Comparison of ENCODE assay signal across 20 cellular contexts in genomic region chr17:82017612-82018151, GRCh38.
"Had no signal": no experiment of that assay in that cellular context is flagged by ENCODE, and none has a peak within 500 bp of the region (broad histone marks: within the 10 kb centered on the region; RNA-seq: fewer than 3 reads in every experiment).

No MANE protein-coding gene starts in this region.

- H3K36me3 ChIP-seq: prostate gland had no signal

- H3K9me3 ChIP-seq: esophagus squamous epithelium, prostate gland, sigmoid colon, testis had no signal

- H3K4me3 ChIP-seq: esophagus squamous epithelium, prostate gland, sigmoid colon, testis had no signal

- ATAC-seq: activated naive CD8-positive, alpha-beta T cell treated with anti-CD3 and anti-CD28 coated beads, Interleukin-2, amount 50 U/mL, for 24 hours; left ventricle myocardium superior; natural killer cell treated with Interleukin-12 subunit alpha and Interleukin-12 subunit beta and Interleukin-15 and Interleukin-18, amount 100 ng/mL, for 72 hours; stimulated activated naive CD8-positive, alpha-beta T cell treated with anti-CD3 and anti-CD28 coated beads, Interleukin-15, amount 100 ng/mL, for 72 hours had no signal

- H3K27ac ChIP-seq: esophagus squamous epithelium, prostate gland, sigmoid colon, testis had no signal

- DNase-seq: activated CD4-positive, alpha-beta T cell treated with anti-CD3 and anti-CD28 coated beads, Interleukin-2, amount 50 U/mL, for 4 hours; activated CD4-positive, CD25-positive, alpha-beta regulatory T cell treated with anti-CD3 and anti-CD28 coated beads, Interleukin-2, amount 50 U/mL, for 72 hours; activated naive CD4-positive, alpha-beta T cell treated with anti-CD3 and anti-CD28 coated beads for 36 hours; activated naive CD8-positive, alpha-beta T cell treated with anti-CD3 and anti-CD28 coated beads, Interleukin-2, amount 50 U/mL, for 24 hours; activated T-cell treated with anti-CD3 and anti-CD28 coated beads for 4 hours; aorta; cortex of kidney; effector CD4-positive, alpha-beta T cell; esophagus squamous epithelium; hypothalamus; kidney; left ventricle myocardium superior; occipital lobe; sigmoid colon; stimulated activated CD4-positive, alpha-beta T cell treated with anti-CD3 and anti-CD28 coated beads, Interleukin-1b, Interleukin-23, amount 100 ng/mL, for 48 hours; stimulated activated naive CD8-positive, alpha-beta T cell treated with anti-CD3 and anti-CD28 coated beads, Interleukin-15, amount 100 ng/mL, for 72 hours; T-helper 9 cell; testis had no signal

- H3K27me3 ChIP-seq: esophagus squamous epithelium, sigmoid colon, testis had no signal
